9 cellular contexts compared by ENCODE assay signal in the genomic region with DNA sequence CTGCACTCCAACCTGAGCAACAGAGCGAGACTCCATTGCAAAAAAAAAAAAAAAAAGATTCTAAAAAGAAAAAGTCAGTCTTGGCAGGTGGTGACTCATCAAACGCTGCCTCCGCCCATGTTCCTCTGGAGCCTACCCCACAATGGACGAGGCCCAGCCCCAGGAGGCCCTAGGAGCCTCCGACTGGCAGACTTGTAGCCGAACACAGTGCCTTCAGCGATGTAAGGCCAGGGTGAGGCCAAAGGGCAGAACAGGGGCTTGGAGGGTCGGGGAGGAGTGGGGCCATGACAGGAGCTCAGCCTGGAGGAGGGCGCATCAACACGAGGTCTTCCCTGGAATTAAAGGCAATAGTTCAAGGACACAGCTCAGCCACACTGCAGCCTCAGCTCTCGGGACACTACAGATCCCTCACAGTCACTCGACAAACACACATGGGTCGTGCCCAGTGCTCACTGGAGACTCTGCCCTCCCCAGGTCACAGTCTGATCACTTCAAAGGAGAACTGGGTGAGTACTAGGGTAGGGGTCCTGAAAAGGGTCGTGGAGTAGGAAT. TPM values are rescaled to one million over a fixed set of nuclear protein-coding genes. Genes with fewer than 3 reads are reported as not detected.
DNase-seq lines count a peak whose midpoint lies in the region; ATAC-seq and TF ChIP-seq lines count a peak whose summit lies in the region.
"Had no signal": no experiment of that assay in that cellular context is flagged by ENCODE, and none has a peak within 500 bp of the region (broad histone marks: within the 10 kb centered on the region; RNA-seq: fewer than 3 reads in every experiment).

No MANE protein-coding gene starts in this region.

- no peak for DNase-seq in CD14-positive monocyte (ENCODE audit: low spot score)
- DNase-seq in amniotic epithelial cell (ENCODE audit: low read depth) = peak; percentile 82
- DNase-seq in left colon = peak in 1 of 2 donors; percentile 38
- no peak for DNase-seq in activated CD4-positive, alpha-beta memory T cell treated with anti-CD3 and anti-CD28 coated beads for 36 hours
- DNase-seq in effector CD4-positive, alpha-beta T cell = no peak

- H3K27ac ChIP-seq in HEK293 (ENCODE audit: extremely low read depth, low read depth, low read length) = no peak overlapping the region

- H3K4me3 Mint-ChIP-seq in CD14-positive monocyte = no peak overlapping the region
- H3K4me3 Mint-ChIP-seq in activated CD4-positive, alpha-beta memory T cell treated with anti-CD3 and anti-CD28 coated beads for 36 hours = no peak overlapping the region

- TF ChIP-seq CTCF in CD14-positive monocyte (IDR thresholded peaks at IDR 0.05) = no peak
- no peak for TF ChIP-seq CTCF in HEK293 (tag by site-specific recombination; IDR thresholded peaks at IDR 0.05)

- no peaks in the 10 kb centered on the region for H3K4me1 ChIP-seq in HEK293 (ENCODE audit: control insufficient read depth, insufficient read depth, low read length)

- ATAC-seq in left colon = peak; percentile 54
- ATAC-seq in GM21723 (IDR thresholded peaks at IDR 0.05; ENCODE audit: unreplicated experiment) = no peak
- ATAC-seq in HG03354 (IDR thresholded peaks at IDR 0.05; ENCODE audit: poor library complexity, severe bottlenecking, unreplicated experiment) = no peak

- no peaks in the 10 kb centered on the region for H3K9me3 ChIP-seq in HEK293 (ENCODE audit: control insufficient read depth, insufficient read depth, low read depth, low read length)

- POLR2A ChIA-PET in HEK293 (lab: Yijun Ruan, JAX) = interaction anchor here (0.6 to 1.5 kb wide), 3 partner anchors 8 to 56 kb away, joined by 3 to 6 read pairs (median 5); partner anchors contain the start of gene BABAM1
- POLR2A ChIA-PET in activated CD4-positive, alpha-beta memory T cell treated with anti-CD3 and anti-CD28 coated beads for 36 hours (lab: Charles Lee) = interaction anchor here (1.0 kb wide), 1 partner anchor 48 kb away, joined by 5 read pairs; no protein-coding TSS in a partner anchor

- peaks cover 26% of the 10 kb centered on the region for H3K4me1 Mint-ChIP-seq in CD14-positive monocyte
- H3K4me1 Mint-ChIP-seq in activated CD4-positive, alpha-beta memory T cell treated with anti-CD3 and anti-CD28 coated beads for 36 hours (ENCODE audit: low read depth) = peaks cover 7% of the 10 kb centered on the region

- peak overlapping the region; percentile 58 to 79 (median 73) for H3K27ac Mint-ChIP-seq in CD14-positive monocyte
- H3K27ac Mint-ChIP-seq in activated CD4-positive, alpha-beta memory T cell treated with anti-CD3 and anti-CD28 coated beads for 36 hours = no peak overlapping the region

- no peaks in the 10 kb centered on the region for H3K9me3 Mint-ChIP-seq in CD14-positive monocyte
- no peaks in the 10 kb centered on the region for H3K9me3 Mint-ChIP-seq in activated CD4-positive, alpha-beta memory T cell treated with anti-CD3 and anti-CD28 coated beads for 36 hours

- CTCF ChIA-PET in HEK293 (lab: Yijun Ruan, JAX) = interaction anchor here (0.6 to 1.1 kb wide), 3 partner anchors 15 to 76 kb away, joined by 3 to 6 read pairs (median 4); no protein-coding TSS in a partner anchor
- CTCF ChIA-PET in activated CD4-positive, alpha-beta memory T cell treated with anti-CD3 and anti-CD28 coated beads for 36 hours (lab: Charles Lee) = no interaction called here

- H3K27me3 Mint-ChIP-seq in CD14-positive monocyte (ENCODE audit: low read depth in 3 of 3) = peaks cover 0 to 2% (median 0%) of the 10 kb centered on the region in 3 donors
- H3K27me3 Mint-ChIP-seq in activated CD4-positive, alpha-beta memory T cell treated with anti-CD3 and anti-CD28 coated beads for 36 hours = no peaks in the 10 kb centered on the region

- peaks cover 5 to 21% of the 10 kb centered on the region in 2 experiments; a peak in 2 of 3 replicates for H3K36me3 ChIP-seq in HEK293 (ENCODE audit: control insufficient read depth in 2 of 2, insufficient read depth in 1 of 2, low read length in 2 of 2)

- H3K36me3 Mint-ChIP-seq in CD14-positive monocyte = peaks cover 18 to 33% of the 10 kb centered on the region in 2 donors
- H3K36me3 Mint-ChIP-seq in activated CD4-positive, alpha-beta memory T cell treated with anti-CD3 and anti-CD28 coated beads for 36 hours = peaks cover 17% of the 10 kb centered on the region

- no peak overlapping the region for H3K4me3 ChIP-seq in HEK293 (ENCODE audit: low read depth, low read length)
- H3K4me3 ChIP-seq: dorsolateral prefrontal cortex had no signal

- intact Hi-C loops in CD14-positive monocyte (cut with micrococcal nuclease) (no loop called here), left colon (cut with DNase I, micrococcal nuclease) (no loop called here)
- intact Hi-C loops in activated CD4-positive, alpha-beta memory T cell treated with anti-CD3 and anti-CD28 coated beads for 36 hours (cut with micrococcal nuclease) = no loop called here

TF ChIP-seq in HEK293, 187 proteins besides CTCF, POLR2A, EP300 and RAD21:
- TF ChIP-seq HOXD13 (CRISPR knock-in tag; IDR thresholded peaks at IDR 0.05; ENCODE audit: borderline replicate concordance) (no peak), PRDM1 (tag by site-specific recombination; IDR thresholded peaks at IDR 0.05) (0 out of 2 replicates have a peak, but pooled peaks have one; percentile 15), KLF1 (tag by site-specific recombination; IDR thresholded peaks at IDR 0.05) (peak; percentile 47; the same call in 1 of the 2 replicates), ZNF626 (tag by site-specific recombination; IDR thresholded peaks at IDR 0.05) (no peak)
TF ChIP-seq in HEK293: peak in this region for 2.

RNA-seq across cellular contexts. Expression of gene USE1, which starts 5.1 kb away (rescaled TPM):
- 10 to 100 TPM; 26.5 to 29.7 TPM for polyA plus RNA-seq in CD14-positive monocyte
- total RNA-seq in left colon = 10 to 100 TPM; 22.0 to 25.6 TPM
- 10 to 100 TPM; 24.6 to 28.5 TPM for total RNA-seq in activated CD4-positive, alpha-beta memory T cell treated with anti-CD3 and anti-CD28 coated beads for 36 hours

RNA-seq across cellular contexts. Expression of gene OCEL1, which starts 5.7 kb away (rescaled TPM):
- polyA plus RNA-seq in CD14-positive monocyte = 10 to 100 TPM; 57.6 to 59.9 TPM
- total RNA-seq in left colon = 10 to 100 TPM; 44.7 to 64.5 TPM
- 10 to 100 TPM; 17.6 to 17.9 TPM for total RNA-seq in activated CD4-positive, alpha-beta memory T cell treated with anti-CD3 and anti-CD28 coated beads for 36 hours

RNA-seq across cellular contexts. Expression of gene NR2F6, which starts 25.4 kb away (rescaled TPM):
- 1 to 10 TPM in 1 of 2 donors, under 1 TPM in 1; 0.87 to 1.7 TPM for polyA plus RNA-seq in CD14-positive monocyte
- total RNA-seq in left colon = 100 to 1,000 TPM; 151 to 181 TPM
- total RNA-seq in activated CD4-positive, alpha-beta memory T cell treated with anti-CD3 and anti-CD28 coated beads for 36 hours = 10 to 100 TPM; 10.2 to 10.4 TPM

RNA-seq across cellular contexts. Expression of gene USHBP1, which starts 44.3 kb away (rescaled TPM):
- not detected for polyA plus RNA-seq in CD14-positive monocyte
- total RNA-seq in left colon = 1 to 10 TPM in 1 of 2 donors, under 1 TPM in 1; 0.67 to 2.3 TPM
- total RNA-seq in activated CD4-positive, alpha-beta memory T cell treated with anti-CD3 and anti-CD28 coated beads for 36 hours = under 1 TPM in 1 of 2 experiments, not detected in 1; 0.24 TPM

RNA-seq across cellular contexts. Expression of gene BABAM1, which starts 47.0 kb away (rescaled TPM):
- 100 to 1,000 TPM in 1 of 2 donors, 10 to 100 TPM in 1; 90.3 to 106 TPM for polyA plus RNA-seq in CD14-positive monocyte
- total RNA-seq in left colon = 10 to 100 TPM; 63.5 to 70.3 TPM
- 100 to 1,000 TPM; 110 TPM for total RNA-seq in activated CD4-positive, alpha-beta memory T cell treated with anti-CD3 and anti-CD28 coated beads for 36 hours

Comparison
In these comparisons a context has a peak if more than half of its experiments do, and no peak if none do; other contexts are left out.
1. RNA of gene NR2F6, which starts 25.4 kb away (total RNA-seq): 151 to 181 TPM in left colon; 10.2 to 10.4 TPM in activated CD4-positive, alpha-beta memory T cell treated with anti-CD3 and anti-CD28 coated beads for 36 hours; every median in the first group is over 10 times any median in the second.